Comparison of ENCODE assay signal across 12 cellular contexts in the genomic region with DNA sequence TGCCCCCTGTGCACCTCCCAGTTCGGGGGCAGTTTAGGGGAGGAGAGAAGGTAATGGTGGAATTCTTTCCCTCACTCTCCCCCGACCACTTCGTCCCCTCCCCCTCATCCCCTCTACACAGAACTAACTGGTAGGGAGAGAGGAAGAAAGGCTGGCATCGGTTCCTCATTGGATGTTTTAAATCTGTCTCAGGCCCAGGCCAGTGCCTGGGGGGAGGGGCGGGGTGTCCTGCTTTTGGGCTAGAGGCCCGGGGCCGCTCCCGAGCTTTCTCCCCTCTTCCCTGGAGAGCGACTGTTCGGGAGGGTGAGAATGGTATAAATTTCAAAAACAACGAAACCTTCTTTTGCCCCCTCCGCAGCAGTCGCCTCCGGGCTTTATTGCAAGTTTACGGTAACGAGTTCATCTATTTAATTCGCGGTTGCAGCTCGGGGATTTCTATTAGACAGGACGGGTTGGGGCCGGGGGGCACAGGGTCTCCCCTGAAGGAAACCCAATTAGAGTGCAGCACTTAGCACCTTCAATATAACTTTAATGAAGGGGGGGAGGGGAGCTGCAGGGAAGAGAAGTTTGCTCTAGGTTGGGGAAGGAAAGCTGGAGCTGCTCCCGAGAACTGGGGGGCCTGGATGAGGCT. TPM values are rescaled to one million over a fixed set of nuclear protein-coding genes. Genes with fewer than 3 reads are reported as not detected.
DNase-seq lines count a peak whose midpoint lies in the region; ATAC-seq, FAIRE-seq and TF ChIP-seq lines count a peak whose summit lies in the region.
"Had no signal": no experiment of that assay in that cellular context is flagged by ENCODE, and none has a peak within 500 bp of the region (broad histone marks: within the 10 kb centered on the region; RNA-seq: fewer than 3 reads in every experiment).

A gene (plus strand): TSS at position 262 of the 631 bp plus-strand sequence. CDS start 1,226 bp downstream, outside the sequence.

- ATAC-seq in HG03342 (IDR thresholded peaks at IDR 0.05; ENCODE audit: unreplicated experiment), result no peak

- H3K4me1 Mint-ChIP-seq in T-helper 1 cell treated with Interleukin-12 subunit alpha and Interleukin-12 subunit beta and Interleukin-4 antibody, amounts not matched to agents 30 μg/mL and 1 μg/mL, for 36 hours (ENCODE audit: low read depth), result peaks cover 21% of the 10 kb centered on the region
- peaks cover 3% of the 10 kb centered on the region for H3K4me1 Mint-ChIP-seq in glutamatergic neuron (ENCODE audit: low read depth, unreplicated experiment)

- WGBS in small intestine, 3 donors, result 1 to 5% (median 4%) methylated on average over 22 of the region's 22 CpGs
- 3 to 8% (median 5%) methylated on average over 22 of the region's 22 CpGs for WGBS in stomach, 5 donors

- H3K27me3 Mint-ChIP-seq in T-helper 1 cell treated with Interleukin-12 subunit alpha and Interleukin-12 subunit beta and Interleukin-4 antibody, amounts not matched to agents 30 μg/mL and 1 μg/mL, for 36 hours (ENCODE audit: low read depth), result peaks cover 100% of the 10 kb centered on the region
- H3K27me3 Mint-ChIP-seq in glutamatergic neuron (ENCODE audit: unreplicated experiment), result peaks cover 53% of the 10 kb centered on the region

- no peaks in the 10 kb centered on the region for H3K9me3 Mint-ChIP-seq in T-helper 1 cell treated with Interleukin-12 subunit alpha and Interleukin-12 subunit beta and Interleukin-4 antibody, amounts not matched to agents 30 μg/mL and 1 μg/mL, for 36 hours
- H3K9me3 Mint-ChIP-seq in glutamatergic neuron (ENCODE audit: unreplicated experiment), result peaks cover 7% of the 10 kb centered on the region

- peak within 1 kb of the TSS; percentile 51 for H3K4me3 Mint-ChIP-seq in T-helper 1 cell treated with Interleukin-12 subunit alpha and Interleukin-12 subunit beta and Interleukin-4 antibody, amounts not matched to agents 30 μg/mL and 1 μg/mL, for 36 hours
- peak within 1 kb of the TSS; percentile 32 for H3K4me3 Mint-ChIP-seq in glutamatergic neuron (ENCODE audit: unreplicated experiment)

- H3K9ac ChIP-seq in SK-N-MC (ENCODE audit: insufficient read length), result peak within 1 kb of the TSS; percentile 99

- H3K27ac Mint-ChIP-seq in T-helper 1 cell treated with Interleukin-12 subunit alpha and Interleukin-12 subunit beta and Interleukin-4 antibody, amounts not matched to agents 30 μg/mL and 1 μg/mL, for 36 hours, result peak within 1 kb of the TSS; percentile 58
- H3K27ac Mint-ChIP-seq in glutamatergic neuron (ENCODE audit: unreplicated experiment), result no peak within 1 kb of the TSS

- H3K4me3 ChIP-seq in SK-N-MC (peak within 1 kb of the TSS; percentile 80), small intestine (ENCODE audit: low read depth in 1 of 2, low read length in 2 of 2) (peak within 1 kb of the TSS; percentile 3 to 48), stomach (peak within 1 kb of the TSS in 2 of 4 donors; percentile 13 to 25)

- H3K4me1 ChIP-seq in small intestine (ENCODE audit: control insufficient read depth in 2 of 2, insufficient read depth in 1 of 2, low read depth in 1 of 2, low read length in 1 of 2) (peaks cover 2 to 5% of the 10 kb centered on the region in 2 donors), stomach (peaks cover 8 to 51% (median 38%) of the 10 kb centered on the region in 4 donors)

- TF ChIP-seq CTCF in glutamatergic neuron (IDR thresholded peaks at IDR 0.05; ENCODE audit: partially characterized antibody, unreplicated experiment), result no peak
- TF ChIP-seq CTCF in stomach (IDR thresholded peaks at IDR 0.05), result no peak

- H3K27me3 ChIP-seq in small intestine (ENCODE audit: control insufficient read depth in 2 of 2, insufficient read depth in 2 of 2, low read length in 2 of 2), result peaks cover 0 to 81% of the 10 kb centered on the region in 2 donors
- peaks cover 49 to 100% (median 100%) of the 10 kb centered on the region in 3 donors for H3K27me3 ChIP-seq in stomach

- no peak for FAIRE-seq in small intestine (lab: Jason Lieb, UNC)
- FAIRE-seq: TTC549 had no signal

- H3K27ac ChIP-seq in SK-N-MC, result peak within 1 kb of the TSS; percentile 100
- no peak within 1 kb of the TSS for H3K27ac ChIP-seq in small intestine (ENCODE audit: low read depth in 1 of 2, low read length in 1 of 2)
- no peak within 1 kb of the TSS for H3K27ac ChIP-seq in stomach

- peaks cover 16% of the 10 kb centered on the region for H3K36me3 ChIP-seq in SK-N-MC (ENCODE audit: insufficient read depth, low read length)
- H3K36me3 ChIP-seq in small intestine (ENCODE audit: control insufficient read depth in 2 of 2, insufficient read depth in 2 of 2, low read length in 2 of 2), result no peaks in the 10 kb centered on the region
- H3K36me3 ChIP-seq in stomach, result no peaks in the 10 kb centered on the region

- H3K9me3 ChIP-seq in SK-N-MC (ENCODE audit: low read depth, low read length), result no peaks in the 10 kb centered on the region
- H3K9me3 ChIP-seq in small intestine (ENCODE audit: control insufficient read depth, low read depth), result no peaks in the 10 kb centered on the region
- peaks cover 0 to 15% (median 0%) of the 10 kb centered on the region in 4 donors for H3K9me3 ChIP-seq in stomach

- H3K36me3 Mint-ChIP-seq in T-helper 1 cell treated with Interleukin-12 subunit alpha and Interleukin-12 subunit beta and Interleukin-4 antibody, amounts not matched to agents 30 μg/mL and 1 μg/mL, for 36 hours (ENCODE audit: low read depth), result peaks cover 7% of the 10 kb centered on the region
- peaks cover 3% of the 10 kb centered on the region for H3K36me3 Mint-ChIP-seq in glutamatergic neuron (ENCODE audit: unreplicated experiment)

- intact Hi-C loops in stomach (cut with DNase I; ENCODE audit: low total_unique reads), result loop anchor here (10.0 kb wide), 2 partner anchors 72 to 162 kb away; no protein-coding TSS in a partner anchor

- TF ChIP-seq EP300 in stomach (IDR thresholded peaks at IDR 0.05), result no peak

- no peak for TF ChIP-seq POLR2A in stomach (IDR thresholded peaks at IDR 0.05)

- DNase-seq in T-helper 1 cell, result no peak
- DNase-seq in SK-N-MC (ENCODE audit: low read depth, low spot score), result peak; percentile 79
- no peak for DNase-seq in glutamatergic neuron
- no peak for DNase-seq in small intestine
- DNase-seq in stomach, result no peak
- no peak for DNase-seq in NCI-H2227 treated with DMSO at 0.1 percent for 48 hours (lab: John Stamatoyannopoulos, UW)
- DNase-seq: ACHN, NCI-H2081 treated with DMSO at 0.1 percent for 48 hours had no signal

RNA-seq across cellular contexts. Expression of the gene that starts here (rescaled TPM):
- not detected for total RNA-seq in glutamatergic neuron (ENCODE audit: unreplicated experiment)
- polyA plus RNA-seq in small intestine, result not detected
- not detected for total RNA-seq in stomach
- not detected for polyA plus RNA-seq in stomach
- total RNA-seq: omental fat pad had no signal
